ENCODE assay signal across 16 cellular contexts in genomic region chr7:133355325-133355708, GRCh38.
A peak's percentile ranks its signal among the peaks of the same experiment; 100 is the strongest.
DNase-seq lines count a peak whose midpoint lies in the region; ATAC-seq and TF ChIP-seq lines count a peak whose summit lies in the region.
"Had no signal": no experiment of that assay in that cellular context is flagged by ENCODE, and none has a peak within 500 bp of the region (broad histone marks: within the 10 kb centered on the region; RNA-seq: fewer than 3 reads in every experiment).

No MANE protein-coding gene starts in this region.

- TF ChIP-seq CTCF in AG04450 (IDR thresholded peaks at IDR 0.05; ENCODE audit: low read depth, low read length) (no peak), astrocyte of the spinal cord (IDR thresholded peaks at IDR 0.05; ENCODE audit: low read depth, low read length) (no peak)

- no peaks in the 10 kb centered on the region for H3K9me3 ChIP-seq in AG04450 (ENCODE audit: control insufficient read depth, insufficient read depth, low read length)
- H3K9me3 ChIP-seq: HAP-1 had no signal

- POLR2A ChIA-PET in AG04450 (lab: Yijun Ruan, JAX): no interaction called here

- CTCF ChIA-PET in AG04450 (lab: Charles Lee): interaction anchor here (1.3 kb wide), 1 partner anchor 128 kb away, joined by 3 read pairs; no protein-coding TSS in a partner anchor

- no peak overlapping the region for H3K27ac ChIP-seq in AG04450 (ENCODE audit: low read depth, low read length)
- H3K27ac ChIP-seq: gastrocnemius medialis, parathyroid adenoma had no signal

- in situ Hi-C loops in astrocyte of the spinal cord (cut with HindIII; ENCODE audit: low sequenced_read_pairs): no loop called here

- ATAC-seq in HG02938 (IDR thresholded peaks at IDR 0.05; ENCODE audit: unreplicated experiment): no peak
- ATAC-seq in HG02571 (IDR thresholded peaks at IDR 0.05; ENCODE audit: unreplicated experiment): no peak
- ATAC-seq: activated naive CD8-positive, alpha-beta T cell treated with anti-CD3 and anti-CD28 coated beads, Interleukin-2, amount 50 U/mL, for 24 hours; gastrocnemius medialis had no signal

- H3K27me3 ChIP-seq in AG04450 (ENCODE audit: control insufficient read depth, insufficient read depth, low read length): no peaks in the 10 kb centered on the region
- H3K27me3 ChIP-seq: gastrocnemius medialis had no signal

- DNase-seq in AG04450 (ENCODE audit: low read depth, low spot score) (peak; percentile 67), LHCN-M2 (ENCODE audit: low read depth) (peak; percentile 49), astrocyte of the spinal cord (ENCODE audit: low read depth, low spot score) (peak; percentile 64), foreskin melanocyte (peak; percentile 17), COLO829 (ENCODE audit: low spot score) (no peak), kidney glomerular epithelial cell (lab: John Stamatoyannopoulos, UW) (no peak)
- DNase-seq: activated CD4-positive, alpha-beta T cell treated with anti-CD3 and anti-CD28 coated beads for 48 hours; activated naive CD8-positive, alpha-beta T cell treated with anti-CD3 and anti-CD28 coated beads, Interleukin-2, amount 50 U/mL, for 24 hours; activated T-cell treated with anti-CD3 and anti-CD28 coated beads, Interleukin-2, amount 50 U/mL, for 24 hours; gastrocnemius medialis; midbrain; NCI-H1417 had no signal

- H3K4me3 ChIP-seq in AG04450 (ENCODE audit: low read depth, low read length) (no peak overlapping the region), astrocyte of the spinal cord (ENCODE audit: low read depth, low read length) (no peak overlapping the region)
- H3K4me3 ChIP-seq: gastrocnemius medialis, HAP-1 had no signal

Comparison
In these comparisons a context has a peak if more than half of its experiments do, and no peak if none do; other contexts are left out.
1. DNase-seq: peak in AG04450 (single experiment), LHCN-M2 (single experiment), astrocyte of the spinal cord (single experiment) and foreskin melanocyte (single experiment); none in COLO829 (single experiment) and kidney glomerular epithelial cell (single experiment).